1 cellular context compared by ENCODE assay signal in the genomic region with DNA sequence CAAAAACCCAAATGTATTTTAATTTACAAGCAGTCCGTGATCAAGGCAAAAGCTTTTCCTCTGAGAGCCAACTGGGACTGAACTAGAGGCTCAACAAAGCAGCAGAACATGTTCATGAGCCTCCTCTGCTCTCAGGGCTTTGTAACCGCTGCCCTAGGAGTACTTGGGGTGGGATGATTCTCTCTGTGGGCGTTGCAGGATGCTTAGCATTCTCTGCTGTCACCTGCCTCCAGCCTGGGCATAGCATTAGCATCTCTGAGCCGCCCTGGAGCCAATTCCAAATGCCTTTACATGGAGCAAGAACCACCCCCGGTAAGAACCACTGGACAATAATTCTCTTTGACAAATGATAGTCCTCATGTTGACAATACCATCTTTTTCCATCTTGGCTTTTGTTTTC.
TF ChIP-seq lines count a peak whose summit lies in the region.

No MANE protein-coding gene starts in this region.

TF ChIP-seq in GM23338, 12 proteins besides CTCF, POLR2A, EP300 and RAD21 (continued from another document):
- TF ChIP-seq, protein P1, sequence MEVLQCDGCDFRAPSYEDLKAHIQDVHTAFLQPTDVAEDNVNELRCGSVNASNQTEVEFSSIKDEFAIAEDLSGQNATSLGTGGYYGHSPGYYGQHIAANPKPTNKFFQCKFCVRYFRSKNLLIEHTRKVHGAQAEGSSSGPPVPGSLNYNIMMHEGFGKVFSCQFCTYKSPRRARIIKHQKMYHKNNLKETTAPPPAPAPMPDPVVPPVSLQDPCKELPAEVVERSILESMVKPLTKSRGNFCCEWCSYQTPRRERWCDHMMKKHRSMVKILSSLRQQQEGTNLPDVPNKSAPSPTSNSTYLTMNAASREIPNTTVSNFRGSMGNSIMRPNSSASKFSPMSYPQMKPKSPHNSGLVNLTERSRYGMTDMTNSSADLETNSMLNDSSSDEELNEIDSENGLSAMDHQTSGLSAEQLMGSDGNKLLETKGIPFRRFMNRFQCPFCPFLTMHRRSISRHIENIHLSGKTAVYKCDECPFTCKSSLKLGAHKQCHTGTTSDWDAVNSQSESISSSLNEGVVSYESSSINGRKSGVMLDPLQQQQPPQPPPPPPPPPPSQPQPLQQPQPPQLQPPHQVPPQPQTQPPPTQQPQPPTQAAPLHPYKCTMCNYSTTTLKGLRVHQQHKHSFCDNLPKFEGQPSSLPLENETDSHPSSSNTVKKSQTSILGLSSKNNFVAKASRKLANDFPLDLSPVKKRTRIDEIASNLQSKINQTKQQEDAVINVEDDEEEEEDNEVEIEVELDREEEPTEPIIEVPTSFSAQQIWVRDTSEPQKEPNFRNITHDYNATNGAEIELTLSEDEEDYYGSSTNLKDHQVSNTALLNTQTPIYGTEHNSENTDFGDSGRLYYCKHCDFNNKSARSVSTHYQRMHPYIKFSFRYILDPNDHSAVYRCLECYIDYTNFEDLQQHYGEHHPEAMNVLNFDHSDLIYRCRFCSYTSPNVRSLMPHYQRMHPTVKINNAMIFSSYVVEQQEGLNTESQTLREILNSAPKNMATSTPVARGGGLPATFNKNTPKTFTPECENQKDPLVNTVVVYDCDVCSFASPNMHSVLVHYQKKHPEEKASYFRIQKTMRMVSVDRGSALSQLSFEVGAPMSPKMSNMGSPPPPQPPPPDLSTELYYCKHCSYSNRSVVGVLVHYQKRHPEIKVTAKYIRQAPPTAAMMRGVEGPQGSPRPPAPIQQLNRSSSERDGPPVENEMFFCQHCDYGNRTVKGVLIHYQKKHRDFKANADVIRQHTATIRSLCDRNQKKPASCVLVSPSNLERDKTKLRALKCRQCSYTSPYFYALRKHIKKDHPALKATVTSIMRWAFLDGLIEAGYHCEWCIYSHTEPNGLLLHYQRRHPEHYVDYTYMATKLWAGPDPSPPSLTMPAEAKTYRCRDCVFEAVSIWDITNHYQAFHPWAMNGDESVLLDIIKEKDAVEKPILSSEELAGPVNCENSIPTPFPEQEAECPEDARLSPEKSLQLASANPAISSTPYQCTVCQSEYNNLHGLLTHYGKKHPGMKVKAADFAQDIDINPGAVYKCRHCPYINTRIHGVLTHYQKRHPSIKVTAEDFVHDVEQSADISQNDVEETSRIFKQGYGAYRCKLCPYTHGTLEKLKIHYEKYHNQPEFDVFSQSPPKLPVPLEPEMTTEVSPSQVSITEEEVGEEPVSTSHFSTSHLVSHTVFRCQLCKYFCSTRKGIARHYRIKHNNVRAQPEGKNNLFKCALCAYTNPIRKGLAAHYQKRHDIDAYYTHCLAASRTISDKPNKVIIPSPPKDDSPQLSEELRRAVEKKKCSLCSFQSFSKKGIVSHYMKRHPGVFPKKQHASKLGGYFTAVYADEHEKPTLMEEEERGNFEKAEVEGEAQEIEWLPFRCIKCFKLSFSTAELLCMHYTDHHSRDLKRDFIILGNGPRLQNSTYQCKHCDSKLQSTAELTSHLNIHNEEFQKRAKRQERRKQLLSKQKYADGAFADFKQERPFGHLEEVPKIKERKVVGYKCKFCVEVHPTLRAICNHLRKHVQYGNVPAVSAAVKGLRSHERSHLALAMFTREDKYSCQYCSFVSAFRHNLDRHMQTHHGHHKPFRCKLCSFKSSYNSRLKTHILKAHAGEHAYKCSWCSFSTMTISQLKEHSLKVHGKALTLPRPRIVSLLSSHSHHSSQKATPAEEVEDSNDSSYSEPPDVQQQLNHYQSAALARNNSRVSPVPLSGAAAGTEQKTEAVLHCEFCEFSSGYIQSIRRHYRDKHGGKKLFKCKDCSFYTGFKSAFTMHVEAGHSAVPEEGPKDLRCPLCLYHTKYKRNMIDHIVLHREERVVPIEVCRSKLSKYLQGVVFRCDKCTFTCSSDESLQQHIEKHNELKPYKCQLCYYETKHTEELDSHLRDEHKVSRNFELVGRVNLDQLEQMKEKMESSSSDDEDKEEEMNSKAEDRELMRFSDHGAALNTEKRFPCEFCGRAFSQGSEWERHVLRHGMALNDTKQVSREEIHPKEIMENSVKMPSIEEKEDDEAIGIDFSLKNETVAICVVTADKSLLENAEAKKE (CRISPR knock-in tag; IDR thresholded peaks at IDR 0.05): peak; percentile 60
